1 cellular context compared by ENCODE assay signal in genomic region chr9:129629251-129629650, GRCh38.
TF ChIP-seq lines count a peak whose summit lies in the region.

No MANE protein-coding gene starts in this region.

TF ChIP-seq in H1, 55 proteins besides CTCF, POLR2A, EP300 and RAD21:
- TF ChIP-seq YY1 (IDR thresholded peaks at IDR 0.05; ENCODE audit: low read depth, low read length), result no peak
- TF ChIP-seq HDAC6 (IDR thresholded peaks at IDR 0.05; ENCODE audit: low read depth, low read length), result no peak
- TF ChIP-seq CHD2 (IDR thresholded peaks at IDR 0.05; ENCODE audit: low read length), result no peak
- no peak for TF ChIP-seq HDAC2 (IDR thresholded peaks at IDR 0.05; ENCODE audit: borderline replicate concordance in 1 of 2, low read depth in 2 of 2, low read length in 2 of 2)
- no peak for TF ChIP-seq RFX5 (IDR thresholded peaks at IDR 0.05; ENCODE audit: borderline replicate concordance, low read depth, low read length)
- no peak for TF ChIP-seq TAF7 (optimal IDR thresholded peaks at IDR 0.05; ENCODE audit: borderline replicate concordance, low read depth, low read length)
- no peak for TF ChIP-seq GABPA (IDR thresholded peaks at IDR 0.05; ENCODE audit: borderline replicate concordance, insufficient read depth, low read length)
- no peak for TF ChIP-seq POLR2AphosphoS5 (IDR thresholded peaks at IDR 0.05; ENCODE audit: low read depth, low read length)
- TF ChIP-seq EGR1 (IDR thresholded peaks at IDR 0.05; ENCODE audit: borderline replicate concordance, low read depth, low read length), result no peak
- no peak for TF ChIP-seq CBX5 (IDR thresholded peaks at IDR 0.05; ENCODE audit: low read depth, low read length)
- TF ChIP-seq SRF (IDR thresholded peaks at IDR 0.05; ENCODE audit: low read depth, low read length), result no peak
- no peak for TF ChIP-seq TEAD4 (IDR thresholded peaks at IDR 0.05; ENCODE audit: low read depth, low read length)
- no peak for TF ChIP-seq BRCA1 (IDR thresholded peaks at IDR 0.05; ENCODE audit: low read depth, low read length)
